Comparison of ENCODE assay signal across 9 cellular contexts in genomic region chr10:810351-810846, GRCh38.
DNase-seq lines count a peak whose midpoint lies in the region; TF ChIP-seq lines count a peak whose summit lies in the region.
"Had no signal": no experiment of that assay in that cellular context is flagged by ENCODE, and none has a peak within 500 bp of the region (broad histone marks: within the 10 kb centered on the region; RNA-seq: fewer than 3 reads in every experiment).

No MANE protein-coding gene starts in this region.

- H3K4me3 Mint-ChIP-seq in activated CD4-positive, alpha-beta T cell treated with anti-CD3 and anti-CD28 coated beads, Interleukin-2, amount 10 ng/mL, durations not matched to agents 24 days and 14 days, result no peak overlapping the region

- H3K27ac Mint-ChIP-seq in activated CD4-positive, alpha-beta T cell treated with anti-CD3 and anti-CD28 coated beads, Interleukin-2, amount 10 ng/mL, durations not matched to agents 24 days and 14 days, result no peak overlapping the region

- H3K79me2 ChIP-seq in osteoblast (ENCODE audit: insufficient read depth, low read length), result peaks cover 10% of the 10 kb centered on the region

- H3K36me3 Mint-ChIP-seq in activated CD4-positive, alpha-beta T cell treated with anti-CD3 and anti-CD28 coated beads, Interleukin-2, amount 10 ng/mL, durations not matched to agents 24 days and 14 days (ENCODE audit: low read depth), result peaks cover 50% of the 10 kb centered on the region

- peaks cover 20% of the 10 kb centered on the region for H4K20me1 ChIP-seq in osteoblast (ENCODE audit: insufficient read depth, low read length)

- no peak overlapping the region for H3K27ac ChIP-seq in osteoblast (ENCODE audit: low read depth, low read length)

- no peaks in the 10 kb centered on the region for H3K9me3 ChIP-seq in osteoblast (ENCODE audit: low read depth, low read length)

- H3K36me3 ChIP-seq in osteoblast (ENCODE audit: insufficient read depth, low read length), result peaks cover 71% of the 10 kb centered on the region

- DNase-seq in DMS 273 (lab: John Stamatoyannopoulos, UW; ENCODE audit: unreplicated experiment) (peak; percentile 14), DMS 273 treated with DMSO at 0.1 percent for 48 hours (lab: John Stamatoyannopoulos, UW) (no peak), NCI-H510A (lab: John Stamatoyannopoulos, UW) (peak; percentile 8), epithelial cell of esophagus (ENCODE audit: low read depth) (no peak), osteoblast (ENCODE audit: insufficient read length, low spot score, missing footprints) (peak; percentile 77)
- no peak for DNase-seq in activated CD4-positive, alpha-beta T cell treated with anti-CD3 and anti-CD28 coated beads, Interleukin-2, amount 10 ng/mL, durations not matched to agents 24 days and 14 days
- no peak for DNase-seq in central memory CD4-positive, alpha-beta T cell
- DNase-seq in activated naive CD4-positive, alpha-beta T cell (lab: John Stamatoyannopoulos, UW), result no peak
- DNase-seq: 8988T had no signal

- H3K4me1 ChIP-seq in osteoblast (ENCODE audit: insufficient read depth, low read length), result no peaks in the 10 kb centered on the region

- peak; percentile 29 for TF ChIP-seq CTCF in epithelial cell of esophagus (IDR thresholded peaks at IDR 0.05; ENCODE audit: insufficient read depth, low read depth, low read length, missing control alignments)
- TF ChIP-seq CTCF in osteoblast (IDR thresholded peaks at IDR 0.05; ENCODE audit: extremely low read depth, low read depth, low read length), result peak; percentile 38

- no peaks in the 10 kb centered on the region for H3K4me1 Mint-ChIP-seq in activated CD4-positive, alpha-beta T cell treated with anti-CD3 and anti-CD28 coated beads, Interleukin-2, amount 10 ng/mL, durations not matched to agents 24 days and 14 days

- no peaks in the 10 kb centered on the region for H3K9me3 Mint-ChIP-seq in activated CD4-positive, alpha-beta T cell treated with anti-CD3 and anti-CD28 coated beads, Interleukin-2, amount 10 ng/mL, durations not matched to agents 24 days and 14 days

- H3K4me2 ChIP-seq in osteoblast (ENCODE audit: insufficient read depth, low read length), result no peak overlapping the region

- H3K4me3 ChIP-seq in epithelial cell of esophagus (ENCODE audit: low read length) (no peak overlapping the region), osteoblast (ENCODE audit: insufficient read depth, low read length) (no peak overlapping the region)

- H3K27me3 Mint-ChIP-seq in activated CD4-positive, alpha-beta T cell treated with anti-CD3 and anti-CD28 coated beads, Interleukin-2, amount 10 ng/mL, durations not matched to agents 24 days and 14 days, result no peaks in the 10 kb centered on the region

- H2AFZ ChIP-seq in osteoblast (ENCODE audit: low read length), result no peak overlapping the region

- intact Hi-C loops in activated CD4-positive, alpha-beta T cell treated with anti-CD3 and anti-CD28 coated beads, Interleukin-2, amount 10 ng/mL, durations not matched to agents 24 days and 14 days (cut with micrococcal nuclease), result no loop called here

- H3K27me3 ChIP-seq in osteoblast (ENCODE audit: insufficient read depth, low read length), result no peaks in the 10 kb centered on the region

Comparison
In these comparisons a context has a peak if more than half of its experiments do, and no peak if none do; other contexts are left out.
1. DNase-seq: peak in DMS 273 (single experiment), NCI-H510A (single experiment) and osteoblast (single experiment); none in DMS 273 treated with DMSO at 0.1 percent for 48 hours (single experiment), epithelial cell of esophagus (single experiment), activated CD4-positive, alpha-beta T cell treated with anti-CD3 and anti-CD28 coated beads, Interleukin-2, amount 10 ng/mL, durations not matched to agents 24 days and 14 days (single experiment), central memory CD4-positive, alpha-beta T cell (single experiment) and activated naive CD4-positive, alpha-beta T cell (0 of 4).